In the genomic region with DNA sequence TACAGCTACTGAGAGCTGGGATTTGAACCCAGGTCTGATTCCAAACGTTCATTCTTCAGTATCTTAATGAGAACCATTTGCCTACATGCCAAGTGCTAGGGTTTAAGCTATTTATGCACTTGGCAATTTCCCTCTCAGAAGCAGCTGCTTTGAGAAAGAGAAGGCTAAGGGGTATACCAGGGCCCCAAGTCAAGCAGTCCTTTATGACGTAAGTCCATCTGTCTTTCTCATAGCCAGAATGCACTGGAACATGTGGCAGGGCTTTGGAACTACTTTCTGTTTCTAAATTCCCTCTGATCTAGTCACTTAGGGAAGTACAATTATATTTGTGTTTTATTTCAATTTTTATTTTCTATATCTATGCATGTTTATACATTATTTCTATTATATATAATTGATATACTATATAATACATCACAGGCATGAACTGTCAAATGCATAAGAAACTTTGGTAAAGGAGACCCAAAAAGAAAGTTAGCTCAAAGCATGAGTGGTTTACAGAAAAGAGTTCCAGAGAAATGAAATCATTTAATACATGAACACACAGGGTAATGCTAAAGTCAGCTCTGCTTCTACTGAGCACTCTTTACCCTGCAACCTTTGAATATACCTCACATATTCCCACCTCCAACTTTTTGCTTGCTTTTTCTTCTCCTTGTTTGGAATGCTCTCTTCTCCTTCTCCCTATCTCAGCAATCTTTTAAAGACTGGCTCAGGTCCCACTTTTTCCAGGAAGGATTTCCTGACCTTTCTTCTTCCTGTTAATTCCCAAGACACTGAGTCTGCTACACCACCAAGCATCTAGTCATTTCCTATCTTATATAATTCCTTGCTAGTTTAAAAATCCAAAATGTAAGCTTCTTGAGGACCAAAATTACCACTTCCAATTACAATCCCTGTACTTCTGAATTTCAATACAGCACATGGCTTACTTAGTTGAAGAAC, we compare ENCODE assay signal across 18 cellular contexts.
DNase-seq lines count a peak whose midpoint lies in the region; ATAC-seq and TF ChIP-seq lines count a peak whose summit lies in the region.
"Had no signal": no experiment of that assay in that cellular context is flagged by ENCODE, and none has a peak within 500 bp of the region (broad histone marks: within the 10 kb centered on the region; RNA-seq: fewer than 3 reads in every experiment).

No MANE protein-coding gene starts in this region.

- intact Hi-C loops in left ventricle myocardium inferior (cut with micrococcal nuclease): no loop called here

- no peaks in the 10 kb centered on the region for H3K27me3 ChIP-seq in GM23248 (replicated peaks; ENCODE audit: insufficient read depth)
- no peaks in the 10 kb centered on the region for H3K27me3 ChIP-seq in left ventricle myocardium inferior (ENCODE audit: low read depth)
- H3K27me3 ChIP-seq: BLaER1 treated with 17β-estradiol and CSF1 and Interleukin-3, amounts not matched to agents 10 nM and 100 nM; esophagus squamous epithelium; neutrophil had no signal

- peak; percentile 52 for DNase-seq in AG04449 (ENCODE audit: low read depth, low spot score)
- peak; percentile 48 for DNase-seq in GM23248
- DNase-seq in left ventricle myocardium inferior: no peak
- DNase-seq in retina: no peak
- DNase-seq in NCI-H1092 (lab: John Stamatoyannopoulos, UW): no peak
- DNase-seq: activated CD4-positive, alpha-beta T cell treated with anti-CD3 and anti-CD28 coated beads for 48 hours; activated effector memory CD4-positive, alpha-beta T cell treated with Interleukin-2 at 50 U/mL for 16 hours; central memory CD4-positive, alpha-beta T cell; esophagus squamous epithelium; NCI-H1105; NCI-H69; SW 1271 had no signal

- H2AFZ ChIP-seq in GM23248: no peak overlapping the region

- H3K9me2 ChIP-seq in GM23248 (ENCODE audit: insufficient read depth): no peaks in the 10 kb centered on the region; the same call in 1 of the 2 replicates

- H3K79me2 ChIP-seq in GM23248 (ENCODE audit: insufficient read depth): no peaks in the 10 kb centered on the region

- TF ChIP-seq CTCF in AG04449 (IDR thresholded peaks at IDR 0.05; ENCODE audit: insufficient read depth, low read length, missing control alignments): no peak
- no peak for TF ChIP-seq CTCF in VCaP (conservative IDR thresholded peaks at IDR 0.05)
- TF ChIP-seq CTCF in left ventricle myocardium inferior (IDR thresholded peaks at IDR 0.05; ENCODE audit: borderline replicate concordance): no peak

- H3K4me3 ChIP-seq in AG04449 (ENCODE audit: low read depth, low read length) (no peak overlapping the region), GM23248 (no peak overlapping the region), left ventricle myocardium inferior (no peak overlapping the region)
- H3K4me3 ChIP-seq: BLaER1 treated with 17β-estradiol and CSF1 and Interleukin-3, amounts not matched to agents 10 nM and 100 nM; esophagus squamous epithelium had no signal

- CTCF ChIA-PET in AG04449 (lab: Yijun Ruan, JAX): interaction anchor here (0.6 to 1.3 kb wide), 4 partner anchors 11 to 185 kb away, joined by 3 to 4 read pairs (median 3); no protein-coding TSS in a partner anchor

- in situ Hi-C loops in GM23248 (cut with MboI): no loop called here

- peaks cover 12% of the 10 kb centered on the region for H3K4me1 ChIP-seq in GM23248 (ENCODE audit: insufficient read depth)
- H3K4me1 ChIP-seq in left ventricle myocardium inferior: peaks cover 15% of the 10 kb centered on the region

- ATAC-seq in HG03442 (IDR thresholded peaks at IDR 0.05; ENCODE audit: unreplicated experiment) (no peak), HG02763 (IDR thresholded peaks at IDR 0.05; ENCODE audit: unreplicated experiment) (no peak)
- ATAC-seq: stimulated activated effector memory CD8-positive, alpha-beta T cell treated with anti-CD3 and anti-CD28 coated beads, Interleukin-12 subunit alpha, Interleukin-12 subunit beta, amount 100 ng/mL, for 72 hours had no signal

- WGBS in GM23248 (ENCODE audit: low coverage in 1 of 2, low lambda C conversion rate in 2 of 2, missing lambda C conversion rate in 2 of 2), 2 experiments: 43 to 51% methylated on average over 2 of the region's 2 CpGs

- H3K36me3 ChIP-seq in GM23248 (ENCODE audit: low read depth): no peaks in the 10 kb centered on the region
- no peaks in the 10 kb centered on the region for H3K36me3 ChIP-seq in left ventricle myocardium inferior

- H3K9ac ChIP-seq in GM23248: no peak overlapping the region
- H3K9ac ChIP-seq: BLaER1 treated with 17β-estradiol and CSF1 and Interleukin-3, amounts not matched to agents 10 nM and 100 nM had no signal

- H3K27ac ChIP-seq in GM23248: no peak overlapping the region
- H3K27ac ChIP-seq in VCaP: peak overlapping the region; percentile 39; the same call in 1 of the 2 replicates
- H3K27ac ChIP-seq in left ventricle myocardium inferior (replicated peaks): peak overlapping the region; percentile 49
- H3K27ac ChIP-seq: BLaER1 treated with 17β-estradiol and CSF1 and Interleukin-3, amounts not matched to agents 10 nM and 100 nM; esophagus squamous epithelium; neutrophil had no signal

- no peaks in the 10 kb centered on the region for H4K20me1 ChIP-seq in GM23248 (ENCODE audit: insufficient read depth)

- POLR2A ChIA-PET in AG04449 (lab: Yijun Ruan, JAX): no interaction called here

- no peaks in the 10 kb centered on the region for H3K9me3 ChIP-seq in GM23248 (ENCODE audit: low read depth)
- H3K9me3 ChIP-seq in left ventricle myocardium inferior (replicated peaks): no peaks in the 10 kb centered on the region
- H3K9me3 ChIP-seq: BLaER1 treated with 17β-estradiol and CSF1 and Interleukin-3, amounts not matched to agents 10 nM and 100 nM; esophagus squamous epithelium; neutrophil had no signal

- H3F3A ChIP-seq in GM23248 (ENCODE audit: insufficient read depth): peaks cover 8% of the 10 kb centered on the region; the same call in 1 of the 2 replicates

- peak overlapping the region; percentile 9 for H3K4me2 ChIP-seq in GM23248 (ENCODE audit: unreplicated experiment)
- H3K4me2 ChIP-seq: BLaER1 treated with 17β-estradiol and CSF1 and Interleukin-3, amounts not matched to agents 10 nM and 100 nM had no signal

Comparison
In these comparisons a context has a peak if more than half of its experiments do, and no peak if none do; other contexts are left out.
1. DNase-seq: peak in AG04449 (single experiment) and GM23248 (single experiment); none in left ventricle myocardium inferior (single experiment), retina (single experiment) and NCI-H1092 (single experiment).